11 cellular contexts compared by ENCODE assay signal in genomic region chr7:92723978-92724377, GRCh38.
DNase-seq lines count a peak whose midpoint lies in the region; ATAC-seq and TF ChIP-seq lines count a peak whose summit lies in the region.
"Had no signal": no experiment of that assay in that cellular context is flagged by ENCODE, and none has a peak within 500 bp of the region (broad histone marks: within the 10 kb centered on the region; RNA-seq: fewer than 3 reads in every experiment).

No MANE protein-coding gene starts in this region.

- no peaks in the 10 kb centered on the region for H3K27me3 Mint-ChIP-seq in neural crest cell (ENCODE audit: low read depth)
- H3K27me3 Mint-ChIP-seq: CD4-positive, alpha-beta T cell; memory B cell had no signal

- DNase-seq in CD1c-positive myeloid dendritic cell (ENCODE audit: extremely low spot score) = peak; percentile 53
- peak; percentile 25 for DNase-seq in NCI-H524 treated with DMSO at 0.1 percent for 48 hours (lab: John Stamatoyannopoulos, UW)
- no peak for DNase-seq in Right ventricle myocardium superior
- DNase-seq in neural crest cell (ENCODE audit: low read depth, low spot score) = no peak
- no peak for DNase-seq in NCI-H2196 (lab: John Stamatoyannopoulos, UW; ENCODE audit: unreplicated experiment)
- no peak for DNase-seq in GM13976 (ENCODE audit: low spot score)
- DNase-seq in activated CD8-positive, alpha-beta memory T cell treated with anti-CD3 and anti-CD28 coated beads, Interleukin-2, amount 50 U/mL, for 4 hours = no peak
- DNase-seq: CD4-positive, alpha-beta T cell; NCI-H2081 had no signal

- peaks cover 8% of the 10 kb centered on the region for H3K36me3 Mint-ChIP-seq in neural crest cell (ENCODE audit: low read depth)

- in situ Hi-C loops in GM13976 (cut with MboI; ENCODE audit: low sequenced_read_pairs, unreplicated experiment) = no loop called here

- no peak overlapping the region for H3K4me3 Mint-ChIP-seq in neural crest cell
- H3K4me3 Mint-ChIP-seq: CD4-positive, alpha-beta T cell; memory B cell had no signal

- TF ChIP-seq CTCF in neural crest cell (conservative IDR thresholded peaks at IDR 0.05) (no peak), GM13976 (IDR thresholded peaks at IDR 0.05; ENCODE audit: borderline replicate concordance, control extremely low read depth, extremely low read depth, insufficient read depth, missing control alignments) (no peak)

- peak overlapping the region; percentile 12 for H3K27ac Mint-ChIP-seq in neural crest cell (ENCODE audit: unreplicated experiment)
- H3K27ac Mint-ChIP-seq: CD4-positive, alpha-beta T cell; memory B cell had no signal

- intact Hi-C loops in Right ventricle myocardium superior (cut with DNase I) = no loop called here

- peak; percentile 68 for ATAC-seq in Right ventricle myocardium superior (ENCODE audit: poor library complexity)
- ATAC-seq in GM21717 (IDR thresholded peaks at IDR 0.05; ENCODE audit: unreplicated experiment) = no peak

- H3K4me1 Mint-ChIP-seq in neural crest cell = peaks cover 23% of the 10 kb centered on the region
- H3K4me1 Mint-ChIP-seq: memory B cell had no signal

- no peaks in the 10 kb centered on the region for H3K9me3 Mint-ChIP-seq in neural crest cell
- H3K9me3 Mint-ChIP-seq: CD4-positive, alpha-beta T cell; memory B cell had no signal

Comparison
In these comparisons a context has a peak if more than half of its experiments do, and no peak if none do; other contexts are left out.
1. DNase-seq: peak in CD1c-positive myeloid dendritic cell (single experiment) and NCI-H524 treated with DMSO at 0.1 percent for 48 hours (single experiment); none in Right ventricle myocardium superior (single experiment), neural crest cell (single experiment), NCI-H2196 (single experiment), GM13976 (single experiment) and activated CD8-positive, alpha-beta memory T cell treated with anti-CD3 and anti-CD28 coated beads, Interleukin-2, amount 50 U/mL, for 4 hours (single experiment).